ENCODE assay signal across 10 cellular contexts in the genomic region with DNA sequence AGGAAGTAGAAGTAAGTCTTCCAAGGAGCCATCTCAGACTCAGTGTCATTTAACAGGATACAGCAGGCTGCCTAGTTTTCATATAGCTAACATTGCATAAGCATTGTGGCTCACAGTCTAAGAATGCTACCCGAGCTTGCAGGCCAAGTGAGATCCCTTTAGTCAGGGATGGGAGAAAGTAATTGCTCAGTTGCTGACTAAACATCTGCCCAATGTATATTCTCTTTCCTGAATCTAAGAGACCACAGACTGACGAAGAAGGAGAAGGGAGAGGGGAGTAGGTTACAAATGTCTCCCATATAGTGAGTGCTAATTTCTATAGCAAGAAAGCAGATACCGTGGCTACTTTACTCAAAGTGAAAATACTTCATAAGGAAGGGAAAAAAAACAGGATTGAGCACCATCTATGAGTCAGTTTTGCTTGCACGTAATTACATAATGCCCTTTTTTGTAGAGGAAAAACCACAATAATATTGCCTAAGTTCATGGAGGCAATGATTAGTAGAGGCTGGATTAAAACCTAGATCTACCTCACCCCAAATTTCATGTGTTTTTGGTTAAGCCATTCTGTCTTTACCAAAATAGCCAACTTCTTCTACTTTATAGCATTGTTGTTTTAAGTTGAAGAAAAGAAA.
DNase-seq lines count a peak whose midpoint lies in the region; ATAC-seq and TF ChIP-seq lines count a peak whose summit lies in the region.
"Had no signal": no experiment of that assay in that cellular context is flagged by ENCODE, and none has a peak within 500 bp of the region (broad histone marks: within the 10 kb centered on the region; RNA-seq: fewer than 3 reads in every experiment).

No MANE protein-coding gene starts in this region.

- peak overlapping the region; percentile 82 for H3K27ac ChIP-seq in foreskin keratinocyte
- peak overlapping the region; percentile 5 for H3K27ac ChIP-seq in suprapubic skin

- peak overlapping the region; percentile 7 to 69 for H3K27ac Mint-ChIP-seq in activated naive CD4-positive, alpha-beta T cell treated with anti-CD3 and anti-CD28 coated beads, Interleukin-2, amount 50 U/mL, for 72 hours
- H3K27ac Mint-ChIP-seq in activated naive CD4-positive, alpha-beta T cell treated with anti-CD3 and anti-CD28 coated beads, Interleukin-2, amount 10 ng/mL, durations not matched to agents 7 days and 5 days = no peak overlapping the region
- H3K27ac Mint-ChIP-seq in T-helper 1 cell treated with Interleukin-12 subunit alpha and Interleukin-12 subunit beta and Interleukin-4 antibody, amounts not matched to agents 30 μg/mL and 1 μg/mL, for 36 hours = peak overlapping the region; percentile 33

- TF ChIP-seq POLR2A in suprapubic skin (IDR thresholded peaks at IDR 0.05) (no peak), GM18505 (IDR thresholded peaks at IDR 0.05; ENCODE audit: borderline replicate concordance, extremely low read depth, insufficient read depth, insufficient read length) (no peak)

- H3K9me3 ChIP-seq in suprapubic skin = no peaks in the 10 kb centered on the region
- H3K9me3 ChIP-seq: tibial artery had no signal

- ATAC-seq in activated naive CD4-positive, alpha-beta T cell treated with anti-CD3 and anti-CD28 coated beads, Interleukin-2, amount 50 U/mL, for 72 hours = peak; percentile 98
- ATAC-seq in foreskin keratinocyte = peak; percentile 99
- no peak for ATAC-seq in GM18505 (IDR thresholded peaks at IDR 0.05; ENCODE audit: unreplicated experiment)
- no peak for ATAC-seq in GM19452 (IDR thresholded peaks at IDR 0.05; ENCODE audit: unreplicated experiment)

- no peak overlapping the region for H3K4me3 ChIP-seq in suprapubic skin
- H3K4me3 ChIP-seq: tibial artery had no signal

- no peaks in the 10 kb centered on the region for H3K36me3 ChIP-seq in suprapubic skin
- H3K36me3 ChIP-seq: tibial artery had no signal

- peaks cover 17 to 26% of the 10 kb centered on the region in 2 donors for H3K9me3 Mint-ChIP-seq in activated naive CD4-positive, alpha-beta T cell treated with anti-CD3 and anti-CD28 coated beads, Interleukin-2, amount 50 U/mL, for 72 hours
- peaks cover 3% of the 10 kb centered on the region for H3K9me3 Mint-ChIP-seq in activated naive CD4-positive, alpha-beta T cell treated with anti-CD3 and anti-CD28 coated beads, Interleukin-2, amount 10 ng/mL, durations not matched to agents 7 days and 5 days
- peaks cover 13% of the 10 kb centered on the region for H3K9me3 Mint-ChIP-seq in T-helper 1 cell treated with Interleukin-12 subunit alpha and Interleukin-12 subunit beta and Interleukin-4 antibody, amounts not matched to agents 30 μg/mL and 1 μg/mL, for 36 hours

- H3K4me3 Mint-ChIP-seq in activated naive CD4-positive, alpha-beta T cell treated with anti-CD3 and anti-CD28 coated beads, Interleukin-2, amount 10 ng/mL, durations not matched to agents 7 days and 5 days = no peak overlapping the region
- H3K4me3 Mint-ChIP-seq in T-helper 1 cell treated with Interleukin-12 subunit alpha and Interleukin-12 subunit beta and Interleukin-4 antibody, amounts not matched to agents 30 μg/mL and 1 μg/mL, for 36 hours = no peak overlapping the region

- peaks cover 4% of the 10 kb centered on the region for H3K4me1 Mint-ChIP-seq in activated naive CD4-positive, alpha-beta T cell treated with anti-CD3 and anti-CD28 coated beads, Interleukin-2, amount 10 ng/mL, durations not matched to agents 7 days and 5 days
- peaks cover 24% of the 10 kb centered on the region for H3K4me1 Mint-ChIP-seq in T-helper 1 cell treated with Interleukin-12 subunit alpha and Interleukin-12 subunit beta and Interleukin-4 antibody, amounts not matched to agents 30 μg/mL and 1 μg/mL, for 36 hours (ENCODE audit: low read depth)

- TF ChIP-seq CTCF in foreskin keratinocyte (conservative IDR thresholded peaks at IDR 0.05) (no peak), suprapubic skin (IDR thresholded peaks at IDR 0.05) (no peak)

- no peaks in the 10 kb centered on the region for H3K27me3 Mint-ChIP-seq in activated naive CD4-positive, alpha-beta T cell treated with anti-CD3 and anti-CD28 coated beads, Interleukin-2, amount 10 ng/mL, durations not matched to agents 7 days and 5 days
- no peaks in the 10 kb centered on the region for H3K27me3 Mint-ChIP-seq in T-helper 1 cell treated with Interleukin-12 subunit alpha and Interleukin-12 subunit beta and Interleukin-4 antibody, amounts not matched to agents 30 μg/mL and 1 μg/mL, for 36 hours (ENCODE audit: low read depth)

- WGBS in suprapubic skin = 58% methylated on average over 4 of the region's 4 CpGs

- DNase-seq in activated naive CD4-positive, alpha-beta T cell treated with anti-CD3 and anti-CD28 coated beads, Interleukin-2, amount 50 U/mL, for 72 hours (ENCODE audit: low spot score in 2 of 2) = peak in 1 of 2 donors; percentile 44
- no peak for DNase-seq in activated naive CD4-positive, alpha-beta T cell treated with anti-CD3 and anti-CD28 coated beads, Interleukin-2, amount 10 ng/mL, durations not matched to agents 7 days and 5 days
- DNase-seq in foreskin keratinocyte (peak; percentile 97 to 98), suprapubic skin (ENCODE audit: low spot score in 2 of 2) (no peak), HUDEP-2 (lab: John Stamatoyannopoulos, UW; ENCODE audit: unreplicated experiment in 76 of 76) (no peak)
- DNase-seq: kidney had no signal

- H3K36me3 Mint-ChIP-seq in activated naive CD4-positive, alpha-beta T cell treated with anti-CD3 and anti-CD28 coated beads, Interleukin-2, amount 50 U/mL, for 72 hours = peaks cover 16 to 37% of the 10 kb centered on the region in 2 donors
- H3K36me3 Mint-ChIP-seq in activated naive CD4-positive, alpha-beta T cell treated with anti-CD3 and anti-CD28 coated beads, Interleukin-2, amount 10 ng/mL, durations not matched to agents 7 days and 5 days = peaks cover 2% of the 10 kb centered on the region
- peaks cover 17% of the 10 kb centered on the region for H3K36me3 Mint-ChIP-seq in T-helper 1 cell treated with Interleukin-12 subunit alpha and Interleukin-12 subunit beta and Interleukin-4 antibody, amounts not matched to agents 30 μg/mL and 1 μg/mL, for 36 hours (ENCODE audit: low read depth)

- no peak for TF ChIP-seq EP300 in suprapubic skin (IDR thresholded peaks at IDR 0.05)

- H3K27me3 ChIP-seq in foreskin keratinocyte (no peaks in the 10 kb centered on the region), suprapubic skin (no peaks in the 10 kb centered on the region)
- H3K27me3 ChIP-seq: tibial artery had no signal

- CTCF ChIA-PET in activated naive CD4-positive, alpha-beta T cell treated with anti-CD3 and anti-CD28 coated beads, Interleukin-2, amount 10 ng/mL, durations not matched to agents 7 days and 5 days (lab: Charles Lee) = no interaction called here

- peaks cover 12% of the 10 kb centered on the region for H3K4me1 ChIP-seq in foreskin keratinocyte
- peaks cover 15% of the 10 kb centered on the region for H3K4me1 ChIP-seq in suprapubic skin

Comparison
In these comparisons a context has a peak if more than half of its experiments do, and no peak if none do; other contexts are left out.
1. ATAC-seq: peak in activated naive CD4-positive, alpha-beta T cell treated with anti-CD3 and anti-CD28 coated beads, Interleukin-2, amount 50 U/mL, for 72 hours (2 of 2) and foreskin keratinocyte (single experiment); none in GM18505 (single experiment) and GM19452 (single experiment).
2. DNase-seq: peak in foreskin keratinocyte (2 of 2); none in activated naive CD4-positive, alpha-beta T cell treated with anti-CD3 and anti-CD28 coated beads, Interleukin-2, amount 10 ng/mL, durations not matched to agents 7 days and 5 days (single experiment), suprapubic skin (0 of 2) and HUDEP-2 (0 of 76).